Comparison of ENCODE assay signal across 13 cellular contexts in genomic region chr1:55803429-55803828, GRCh38.
"Had no signal": no experiment of that assay in that cellular context is flagged by ENCODE, and none has a peak within 500 bp of the region (broad histone marks: within the 10 kb centered on the region; RNA-seq: fewer than 3 reads in every experiment).

No MANE protein-coding gene starts in this region.

- DNase-seq: dorsolateral prefrontal cortex; effector CD4-positive, alpha-beta T cell; hypothalamus; immature natural killer cell; mucosa of descending colon; naive B cell; stimulated activated CD4-positive, alpha-beta T cell treated with anti-CD3 and anti-CD28 coated beads, Interleukin-12 subunit alpha, Interleukin-12 subunit beta, amount 100 ng/mL, for 4 hours; stimulated activated CD4-positive, alpha-beta T cell treated with anti-CD3 and anti-CD28 coated beads, Interleukin-1b, Interleukin-23, amount 100 ng/mL, for 48 hours; stimulated activated CD4-positive, alpha-beta T cell treated with anti-CD3 and anti-CD28 coated beads, Interleukin-4, amount 100 ng/mL, for 1 hour; stimulated activated CD8-positive, alpha-beta memory T cell treated with anti-CD3 and anti-CD28 coated beads, Interleukin-4, amount 100 ng/mL, for 48 hours; stimulated activated naive CD4-positive, alpha-beta T cell treated with Interleukin-2 at 50 U/mL for 16 hours; stomach; thyroid gland had no signal
